24 cellular contexts compared by ENCODE assay signal in genomic region chr10:123580426-123580825, GRCh38.
"Had no signal": no experiment of that assay in that cellular context is flagged by ENCODE, and none has a peak within 500 bp of the region (broad histone marks: within the 10 kb centered on the region; RNA-seq: fewer than 3 reads in every experiment).

No MANE protein-coding gene starts in this region.

- H3K36me3 ChIP-seq: neural progenitor cell, pancreas, right lobe of liver, sigmoid colon, stomach, thoracic aorta, thyroid gland, tibial nerve, upper lobe of left lung had no signal

- H3K4me3 ChIP-seq: neural progenitor cell, pancreas, psoas muscle, right lobe of liver, sigmoid colon, stomach, thoracic aorta, thyroid gland, tibial nerve, upper lobe of left lung had no signal

- H3K9me3 ChIP-seq: pancreas, psoas muscle, right lobe of liver, sigmoid colon, thoracic aorta, thyroid gland, tibial nerve, upper lobe of left lung had no signal

- H3K4me1 ChIP-seq: neural progenitor cell, right lobe of liver had no signal

- H3K27me3 ChIP-seq: sigmoid colon, thyroid gland, upper lobe of left lung had no signal

- DNase-seq: naive thymus-derived CD4-positive, alpha-beta T cell; natural killer cell; occipital lobe; pancreas; psoas muscle; right cardiac atrium; right lobe of liver; sigmoid colon; small intestine; stimulated activated CD4-positive, alpha-beta T cell treated with anti-CD3 and anti-CD28 coated beads, Interleukin-15, amount 100 ng/mL, for 24 hours; stimulated activated CD4-positive, alpha-beta T cell treated with anti-CD3 and anti-CD28 coated beads, Interleukin-2, amount 100 ng/mL, for 24 hours; stimulated activated CD4-positive, alpha-beta T cell treated with anti-CD3 and anti-CD28 coated beads, Interleukin-2, amount 100 ng/mL, for 48 hours; stimulated activated CD4-positive, alpha-beta T cell treated with anti-CD3 and anti-CD28 coated beads, Interleukin-4, amount 100 ng/mL, for 24 hours; stimulated activated naive B cell treated with anti-CD40 and anti-IgM and Interleukin-4, amounts not matched to agents 10 μg/mL and 1 μg/mL and 100 μg/mL, for 72 hours; stimulated activated naive CD4-positive, alpha-beta T cell treated with Interleukin-2 at 50 U/mL for 16 hours; stomach; thyroid gland; trophoblast cell; upper lobe of left lung had no signal

- ATAC-seq: naive thymus-derived CD4-positive, alpha-beta T cell; natural killer cell; pancreas; psoas muscle; right cardiac atrium; right lobe of liver; stimulated activated effector memory CD8-positive, alpha-beta T cell treated with anti-CD3 and anti-CD28 coated beads, Interleukin-12 subunit alpha, Interleukin-12 subunit beta, amount 100 ng/mL, for 72 hours; stimulated activated naive B cell treated with anti-CD40 and anti-IgM and Interleukin-4, amounts not matched to agents 10 μg/mL and 1 μg/mL and 100 μg/mL, for 72 hours had no signal

- H3K9ac ChIP-seq: neural progenitor cell had no signal

- H3K27ac ChIP-seq: neural progenitor cell, pancreas, psoas muscle, right lobe of liver, sigmoid colon, stomach, thoracic aorta, thyroid gland, tibial nerve, upper lobe of left lung had no signal

- FAIRE-seq: pancreas, small intestine, urothelium cell line had no signal
